Comparison of ENCODE assay signal across 8 cellular contexts in genomic region chr13:102845289-102845629, GRCh38. TPM values are rescaled to one million over a fixed set of nuclear protein-coding genes. Genes with fewer than 3 reads are reported as not detected.
A peak's percentile ranks its signal among the peaks of the same experiment; 100 is the strongest.
DNase-seq lines count a peak whose midpoint lies in the region; ATAC-seq and TF ChIP-seq lines count a peak whose summit lies in the region.

No MANE protein-coding gene starts in this region.

- H3K36me3 ChIP-seq in right lobe of liver: no peaks in the 10 kb centered on the region
- H3K36me3 ChIP-seq in upper lobe of right lung: no peaks in the 10 kb centered on the region

- no peak for TF ChIP-seq POLR2A in right lobe of liver (IDR thresholded peaks at IDR 0.05)

- H3K27me3 ChIP-seq in right lobe of liver (no peaks in the 10 kb centered on the region), upper lobe of right lung (no peaks in the 10 kb centered on the region)

- H3K9me3 ChIP-seq in right lobe of liver (no peaks in the 10 kb centered on the region), upper lobe of right lung (no peaks in the 10 kb centered on the region)

- H3K4me1 Mint-ChIP-seq in activated CD4-positive, alpha-beta T cell treated with anti-CD3 and anti-CD28 coated beads for 36 hours: peaks cover 27% of the 10 kb centered on the region

- no peaks in the 10 kb centered on the region for H3K9me3 Mint-ChIP-seq in activated CD4-positive, alpha-beta T cell treated with anti-CD3 and anti-CD28 coated beads for 36 hours (ENCODE audit: low read depth)

- peak overlapping the region; percentile 99 for H3K4me3 Mint-ChIP-seq in activated CD4-positive, alpha-beta T cell treated with anti-CD3 and anti-CD28 coated beads for 36 hours

- no peaks in the 10 kb centered on the region for H3K27me3 Mint-ChIP-seq in activated CD4-positive, alpha-beta T cell treated with anti-CD3 and anti-CD28 coated beads for 36 hours

- CTCF ChIA-PET in activated CD4-positive, alpha-beta T cell treated with anti-CD3 and anti-CD28 coated beads for 36 hours (lab: Charles Lee): interaction anchor here (0.6 to 2.7 kb wide), 8 partner anchors 9 to 1929 kb away, joined by 3 to 16 read pairs (median 4); no protein-coding TSS in a partner anchor

- H3K4me3 ChIP-seq in right lobe of liver (peak overlapping the region; percentile 78 to 93 (median 90)), upper lobe of right lung (peak overlapping the region; percentile 92)

- peak overlapping the region; percentile 98 for H3K27ac Mint-ChIP-seq in activated CD4-positive, alpha-beta T cell treated with anti-CD3 and anti-CD28 coated beads for 36 hours

- DNase-seq in activated CD4-positive, alpha-beta T cell treated with anti-CD3 and anti-CD28 coated beads for 36 hours: no peak
- no peak for DNase-seq in activated CD4-positive, alpha-beta T cell treated with anti-CD3 and anti-CD28 coated beads, Interleukin-2, amount 50 U/mL, for 4 hours
- no peak for DNase-seq in right lobe of liver
- DNase-seq in upper lobe of right lung: no peak
- DNase-seq in AG20443 (ENCODE audit: low spot score): no peak
- no peak for DNase-seq in EL

- WGBS in right lobe of liver (ENCODE audit: insufficient coverage, low coverage, low lambda C conversion rate, missing lambda C conversion rate): under 1% methylated on average over 13 of the region's 13 CpGs

- H3K27ac ChIP-seq in angular gyrus (ENCODE audit: low read depth, low read length): peak overlapping the region; percentile 97
- peak overlapping the region; percentile 84 to 97 (median 94) for H3K27ac ChIP-seq in right lobe of liver
- H3K27ac ChIP-seq in upper lobe of right lung: peak overlapping the region; percentile 98

- peaks cover 0 to 20% (median 7%) of the 10 kb centered on the region in 4 donors for H3K4me1 ChIP-seq in right lobe of liver
- peaks cover 13% of the 10 kb centered on the region for H3K4me1 ChIP-seq in upper lobe of right lung

- ATAC-seq in activated CD4-positive, alpha-beta T cell treated with anti-CD3 and anti-CD28 coated beads for 36 hours: peak; percentile 17
- ATAC-seq in HG03159 (IDR thresholded peaks at IDR 0.05; ENCODE audit: unreplicated experiment) (peak; percentile 25), right lobe of liver (peak; percentile 20 to 44 (median 26)), upper lobe of right lung (peak; percentile 23)

- TF ChIP-seq CTCF in right lobe of liver (IDR thresholded peaks at IDR 0.05) (no peak), upper lobe of right lung (IDR thresholded peaks at IDR 0.05) (no peak)

- H3K36me3 Mint-ChIP-seq in activated CD4-positive, alpha-beta T cell treated with anti-CD3 and anti-CD28 coated beads for 36 hours (ENCODE audit: low read depth): peaks cover 6% of the 10 kb centered on the region

- POLR2A ChIA-PET in activated CD4-positive, alpha-beta T cell treated with anti-CD3 and anti-CD28 coated beads for 36 hours (lab: Charles Lee): interaction anchor here (0.6 to 2.0 kb wide), 4 partner anchors 71 to 253 kb away, joined by 3 to 17 read pairs (median 7); partner anchors contain the start of genes TEX30 and TPP2

- intact Hi-C loops in activated CD4-positive, alpha-beta T cell treated with anti-CD3 and anti-CD28 coated beads for 36 hours (cut with DNase I, micrococcal nuclease): loop anchor here (1.0 to 10.0 kb wide), 7 partner anchors 45 to 451 kb away; partner anchors contain the start of genes TEX30 (in 2 of the 2), TPP2 (in 2 of the 2) and BIVM (in 1 of the 2)
- intact Hi-C loops in right lobe of liver (cut with DNase I) (loop anchor here in 1 of 2 donors (10.0 kb wide), 1 partner anchor 260 kb away; no protein-coding TSS in a partner anchor), upper lobe of right lung (cut with DNase I) (no loop called here)

RNA-seq across cellular contexts. Expression of gene ERCC5, which starts 0.6 kb away (rescaled TPM):
- total RNA-seq in activated CD4-positive, alpha-beta T cell treated with anti-CD3 and anti-CD28 coated beads for 36 hours: 10 to 100 TPM; 74.8 to 79.1 TPM
- total RNA-seq in right lobe of liver (10 to 100 TPM; 21.6 to 47.4 (median 29.2) TPM), upper lobe of right lung (50.7 TPM)

RNA-seq across cellular contexts. Expression of gene BIVM, which starts 46.3 kb away (rescaled TPM):
- 10 to 100 TPM in 1 of 2 experiments, 1 to 10 TPM in 1; 9.7 to 11.6 TPM for total RNA-seq in activated CD4-positive, alpha-beta T cell treated with anti-CD3 and anti-CD28 coated beads for 36 hours
- total RNA-seq in right lobe of liver: 10 to 100 TPM; 12.0 to 19.4 (median 16.8) TPM
- total RNA-seq in upper lobe of right lung: 16.1 TPM

RNA-seq across cellular contexts. Expression of gene POGLUT2, which starts 46.5 kb away (rescaled TPM):
- total RNA-seq in activated CD4-positive, alpha-beta T cell treated with anti-CD3 and anti-CD28 coated beads for 36 hours: 1 to 10 TPM; 3.3 to 3.7 TPM
- 1 to 10 TPM; 3.8 to 7.7 (median 5.3) TPM for total RNA-seq in right lobe of liver
- 5.1 TPM for total RNA-seq in upper lobe of right lung
